ENCODE assay signal across 14 cellular contexts in genomic region chr3:149332781-149333517, GRCh38. TPM values are rescaled to one million over a fixed set of nuclear protein-coding genes. Genes with fewer than 3 reads are reported as not detected.
A peak's percentile ranks its signal among the peaks of the same experiment; 100 is the strongest.
DNase-seq lines count a peak whose midpoint lies in the region; FAIRE-seq and TF ChIP-seq lines count a peak whose summit lies in the region.
"Had no signal": no experiment of that assay in that cellular context is flagged by ENCODE, and none has a peak within 500 bp of the region (broad histone marks: within the 10 kb centered on the region; RNA-seq: fewer than 3 reads in every experiment).

No MANE protein-coding gene starts in this region.

- POLR2A ChIA-PET in H1 (lab: Charles Lee; ENCODE audit: partially characterized antibody) = interaction anchor here (0.9 kb wide), 1 partner anchor 11 kb away, joined by 5 read pairs; no protein-coding TSS in a partner anchor

- H2BK15ac ChIP-seq in H1 (ENCODE audit: low read length) = no peak overlapping the region

- no peaks in the 10 kb centered on the region for H3K27me3 Mint-ChIP-seq in nephron (ENCODE audit: low read depth)

- peak overlapping the region in 1 of 3 experiments; percentile 3 for H3K4me3 Mint-ChIP-seq in nephron
- H3K4me3 Mint-ChIP-seq: activated CD8-positive, alpha-beta T cell treated with anti-CD3 and anti-CD28 coated beads, Interleukin-2, amount 10 ng/mL, durations not matched to agents 7 days and 5 days had no signal

- TF ChIP-seq RAD21 in H1 (IDR thresholded peaks at IDR 0.05 in 1 of 2, conservative IDR thresholded peaks at IDR 0.05 in 1 of 2; ENCODE audit: low read depth in 2 of 2, low read length in 2 of 2) = no peak

- H3K79me2 ChIP-seq in H1 (ENCODE audit: control insufficient read depth in 1 of 2, insufficient read depth in 2 of 2, low read length in 2 of 2) = no peaks in the 10 kb centered on the region

- DNase-seq in H1 (ENCODE audit: low read depth in 1 of 2, low spot score in 2 of 2) (no peak), ascending aorta (ENCODE audit: low spot score in 2 of 2) (no peak), ovary (no peak), OCI-M1 (lab: John Stamatoyannopoulos, UW) (no peak)
- no peak for DNase-seq in NK-92 treated with Interleukin-12 subunit alpha and Interleukin-12 subunit beta, amount 100 ng/mL, for 24 hours (lab: John Stamatoyannopoulos, UW)
- DNase-seq: activated CD8-positive, alpha-beta T cell treated with anti-CD3 and anti-CD28 coated beads, Interleukin-2, amount 10 ng/mL, durations not matched to agents 7 days and 5 days; activated gamma-delta T cell treated with Interleukin-2 at 50 U/mL for 16 hours; central memory CD4-positive, alpha-beta T cell; EL; NCI-H1092; NCI-H345 had no signal

- H3K56ac ChIP-seq in H1 (replicated peaks; ENCODE audit: insufficient read length, low read depth, low read length) = no peak overlapping the region

- H3K27ac ChIP-seq in HUES64 (ENCODE audit: low read depth, low read length) (peak overlapping the region; percentile 59), H1 (ENCODE audit: low read depth, low read length) (no peak overlapping the region), ascending aorta (peak overlapping the region in 1 of 2 donors; percentile 16), ovary (no peak overlapping the region)

- peak overlapping the region; percentile 45 for H2BK120ac ChIP-seq in H1 (replicated peaks; ENCODE audit: low read depth, low read length)

- no peaks in the 10 kb centered on the region for H3K9me3 Mint-ChIP-seq in nephron

- peak overlapping the region; percentile 48 to 61 for H3K4me2 ChIP-seq in H1 (ENCODE audit: insufficient read depth in 1 of 2, low read depth in 2 of 2, low read length in 2 of 2)

- H3K36me3 ChIP-seq in HUES64 (ENCODE audit: insufficient read depth, low read length) (no peaks in the 10 kb centered on the region), H1 (ENCODE audit: control insufficient read depth in 2 of 4, insufficient read depth in 4 of 4, low read length in 3 of 4) (no peaks in the 10 kb centered on the region), ascending aorta (no peaks in the 10 kb centered on the region), ovary (no peaks in the 10 kb centered on the region)

- no peak overlapping the region for H2AK5ac ChIP-seq in H1 (ENCODE audit: low read depth, low read length)

- H3K9me3 ChIP-seq in HUES64 (ENCODE audit: insufficient read depth, low read depth, low read length) = no peaks in the 10 kb centered on the region
- no peaks in the 10 kb centered on the region for H3K9me3 ChIP-seq in H1 (ENCODE audit: insufficient read depth in 2 of 2, low read depth in 1 of 2, low read length in 1 of 2)
- H3K9me3 ChIP-seq in ascending aorta = no peaks in the 10 kb centered on the region
- no peaks in the 10 kb centered on the region for H3K9me3 ChIP-seq in ovary

- 66% methylated on average over 6 of the region's 6 CpGs for WGBS in HUES64
- 48% methylated on average over 6 of the region's 6 CpGs; no CpG with 5 or more reads in 1 of the 2 experiments for WGBS in H1 (ENCODE audit: extremely low coverage in 1 of 2, insufficient coverage in 1 of 2, insufficient read length in 1 of 2, insufficient replicate concordance in 2 of 2, low coverage in 1 of 2, low lambda C conversion rate in 2 of 2, missing lambda C conversion rate in 1 of 2), 2 experiments
- 73 to 76% (median 76%) methylated on average over 6 of the region's 6 CpGs for WGBS in ovary, 3 donors

- no peak overlapping the region for H2BK20ac ChIP-seq in H1 (ENCODE audit: low read length)

- H3K18ac ChIP-seq in H1 (ENCODE audit: extremely low read depth, low read length) = no peak overlapping the region

- H3K4ac ChIP-seq in H1 (replicated peaks; ENCODE audit: insufficient read length, low read depth, low read length) = no peak overlapping the region

- H3K4me1 ChIP-seq in HUES64 (ENCODE audit: insufficient read depth, low read length) = peaks cover 21% of the 10 kb centered on the region
- peaks cover 0 to 9% (median 3%) of the 10 kb centered on the region in 4 experiments; a peak in 4 of 7 replicates for H3K4me1 ChIP-seq in H1 (replicated peaks in 1 of 4; ENCODE audit: control insufficient read depth in 3 of 4, insufficient read depth in 4 of 4, low read length in 3 of 4)
- H3K4me1 ChIP-seq in ascending aorta = peaks cover 0 to 3% of the 10 kb centered on the region in 2 donors
- peaks cover 6% of the 10 kb centered on the region for H3K4me1 ChIP-seq in ovary (ENCODE audit: insufficient read depth)

- H3K14ac ChIP-seq in H1 (ENCODE audit: insufficient read length) = no peak overlapping the region

- H2BK12ac ChIP-seq in H1 (ENCODE audit: low read depth, low read length) = no peak overlapping the region

- no peaks in the 10 kb centered on the region for H4K20me1 ChIP-seq in H1 (replicated peaks in 1 of 2; ENCODE audit: control insufficient read depth in 1 of 2, insufficient read depth in 2 of 2, low read length in 2 of 2)

- TF ChIP-seq CTCF in H1 (IDR thresholded peaks at IDR 0.05; ENCODE audit: control extremely low read depth in 1 of 3, insufficient read depth in 1 of 3, low read depth in 1 of 3, low read length in 3 of 3) (no peak), nephron (IDR thresholded peaks at IDR 0.05; ENCODE audit: unreplicated experiment in 3 of 3) (no peak), ascending aorta (IDR thresholded peaks at IDR 0.05) (no peak), ovary (IDR thresholded peaks at IDR 0.05) (no peak)

- no peaks in the 10 kb centered on the region for H3K27me3 ChIP-seq in HUES64 (ENCODE audit: insufficient read depth, low read length)
- no peaks in the 10 kb centered on the region for H3K27me3 ChIP-seq in H1 (replicated peaks in 1 of 4; ENCODE audit: control insufficient read depth in 3 of 4, extremely low read depth in 1 of 4, insufficient read depth in 3 of 4, low read length in 3 of 4)
- no peaks in the 10 kb centered on the region for H3K27me3 ChIP-seq in ascending aorta
- no peaks in the 10 kb centered on the region for H3K27me3 ChIP-seq in ovary

- peak overlapping the region; percentile 6 for H4K5ac ChIP-seq in H1 (ENCODE audit: insufficient read length, low read depth, low read length)

- intact Hi-C loops in ascending aorta (cut with DNase I) (loop anchor here (10.0 kb wide), 1 partner anchor 378 kb away; no protein-coding TSS in a partner anchor), ovary (cut with DNase I) (no loop called here)

- H3K23ac ChIP-seq in H1 (ENCODE audit: insufficient read length) = no peak overlapping the region

- H4K8ac ChIP-seq in H1 (ENCODE audit: extremely low read depth, insufficient read depth, low read length) = no peak overlapping the region

- TF ChIP-seq POLR2A in H1 (IDR thresholded peaks at IDR 0.05; ENCODE audit: control extremely low read depth in 1 of 2, low read depth in 2 of 2, low read length in 2 of 2) (no peak), ovary (IDR thresholded peaks at IDR 0.05) (no peak)

- TF ChIP-seq EP300 in H1 (IDR thresholded peaks at IDR 0.05; ENCODE audit: borderline replicate concordance in 1 of 2, low read depth in 2 of 2, low read length in 2 of 2) (no peak), ovary (IDR thresholded peaks at IDR 0.05) (no peak)

- no peak overlapping the region for H2BK5ac ChIP-seq in H1 (ENCODE audit: low read depth, low read length)

- H4K91ac ChIP-seq in H1 (replicated peaks; ENCODE audit: insufficient read length, low read length) = peak overlapping the region; percentile 18

- peak overlapping the region; percentile 91 for H2AFZ ChIP-seq in H1 (ENCODE audit: low read length)

- peak overlapping the region; percentile 35; the same call in 1 of the 2 replicates for H3K9ac ChIP-seq in HUES64 (ENCODE audit: low read depth, low read length)
- no peak overlapping the region; a peak in 1 of 7 replicates for H3K9ac ChIP-seq in H1 (replicated peaks in 1 of 4; ENCODE audit: extremely low read depth in 1 of 4, low read depth in 3 of 4, low read length in 3 of 4)

- H3K36me3 Mint-ChIP-seq in nephron (ENCODE audit: low read depth) = no peaks in the 10 kb centered on the region

- H3K79me1 ChIP-seq in H1 (ENCODE audit: low read depth, low read length) = no peaks in the 10 kb centered on the region

- H3K4me3 ChIP-seq in HUES64 (ENCODE audit: low read length) (peak overlapping the region; percentile 24), H1 (ENCODE audit: extremely low read depth in 1 of 4, insufficient read depth in 2 of 4, low read depth in 3 of 4, low read length in 4 of 4) (peak overlapping the region in 1 of 4 experiments; percentile 48; a peak in 2 of 8 replicates), ascending aorta (no peak overlapping the region), ovary (no peak overlapping the region)

- H3K4me1 Mint-ChIP-seq in nephron = peaks cover 12% of the 10 kb centered on the region

- CTCF ChIA-PET in H1 (lab: Charles Lee; ENCODE audit: partially characterized antibody) = interaction anchor here (0.5 to 3.9 kb wide), 18 partner anchors 11 to 426 kb away, joined by 3 to 19 read pairs (median 5); no protein-coding TSS in a partner anchor

- FAIRE-seq in A204.1 (lab: Jason Lieb, UNC) (peak; percentile 99), H1 (lab: Jason Lieb, UNC) (no peak)

- no peaks in the 10 kb centered on the region for H3K23me2 ChIP-seq in H1 (ENCODE audit: low read depth, low read length)

- H3K27ac Mint-ChIP-seq in nephron = peak overlapping the region; percentile 5 to 55 (median 8)
- H3K27ac Mint-ChIP-seq: activated CD8-positive, alpha-beta T cell treated with anti-CD3 and anti-CD28 coated beads, Interleukin-2, amount 10 ng/mL, durations not matched to agents 7 days and 5 days had no signal

RNA-seq across cellular contexts. Expression of gene TM4SF18, which starts 0.5 kb away (rescaled TPM):
- 3.4 TPM for polyA plus RNA-seq in HUES64 (2013, experiment 1 of 2)
- 3.4 TPM for polyA plus RNA-seq in HUES64 (2013, experiment 2 of 2)
- 2.9 and 3.3 TPM in 2 replicates for total RNA-seq in H1 (2021; fragmentation: NEBNext Ultra II Directional; extraction: Animal tissue kit (Norgen Biotek cat#: 25700))
- polyA plus RNA-seq in H1 (2011; rRNA removed) (4.5 and 13.6 TPM in 2 replicates), ovary (10 to 100 TPM in 1 of 2 donors, 1 to 10 TPM in 1; 7.0 to 16.3 TPM)
- 5.3 TPM for polyA plus RNA-seq in H1 (2011; cell fraction: cytosol; rRNA removed)
- 2.4 TPM for polyA plus RNA-seq in H1 (2011; cell fraction: nucleus; rRNA removed)
- polyA plus RNA-seq in H1 (2012, experiment 1 of 2) = 7.0 to 14.7 TPM (median 8.8 TPM) in 4 replicates
- polyA plus RNA-seq in H1 (2012, experiment 2 of 2) = 2.8 TPM
- polyA plus RNA-seq in H1 (2013, experiment 1 of 2) = 13.5 TPM
- polyA plus RNA-seq in H1 (2013, experiment 2 of 2) = 15.9 TPM
- polyA minus RNA-seq in H1 (2011; rRNA and poly(A)+ RNA removed) = 5.3 and 17.2 TPM in 2 replicates
- polyA minus RNA-seq in H1 (2011; cell fraction: cytosol; rRNA and poly(A)+ RNA removed) = not detected
- 5.9 TPM for polyA minus RNA-seq in H1 (2011; cell fraction: nucleus; rRNA and poly(A)+ RNA removed)
- total RNA-seq in ascending aorta (6.2 TPM), ovary (1 to 10 TPM; 2.4 to 7.3 (median 4.7) TPM)
- total RNA-seq: activated CD8-positive, alpha-beta T cell treated with anti-CD3 and anti-CD28 coated beads, Interleukin-2, amount 10 ng/mL, durations not matched to agents 7 days and 5 days had no signal

RNA-seq across cellular contexts. Expression of gene TM4SF1, which starts 44.5 kb away (rescaled TPM):
- 0.95 TPM for polyA plus RNA-seq in HUES64 (2013, experiment 1 of 2)
- 0.63 TPM for polyA plus RNA-seq in HUES64 (2013, experiment 2 of 2)
- total RNA-seq in H1 (2021; fragmentation: NEBNext Ultra II Directional; extraction: Animal tissue kit (Norgen Biotek cat#: 25700)) = 0.26 and 1.5 TPM in 2 replicates
- polyA plus RNA-seq in H1 (2011; rRNA removed) = 0.85 and 1.3 TPM in 2 replicates
- polyA plus RNA-seq in H1 (2011; cell fraction: cytosol; rRNA removed) = 1.0 TPM
- 0.73 TPM for polyA plus RNA-seq in H1 (2011; cell fraction: nucleus; rRNA removed)
- polyA plus RNA-seq in H1 (2012, experiment 1 of 2) = 0.64 to 1.1 TPM (median 0.72 TPM) in 4 replicates
- polyA plus RNA-seq in H1 (2012, experiment 2 of 2) = 0.30 TPM
- 0.75 TPM for polyA plus RNA-seq in H1 (2013, experiment 1 of 2)
- polyA plus RNA-seq in H1 (2013, experiment 2 of 2) = 0.81 TPM
- 0.47 and 0.88 TPM in 2 replicates for polyA minus RNA-seq in H1 (2011; rRNA and poly(A)+ RNA removed)
- polyA minus RNA-seq in H1 (2011; cell fraction: cytosol; rRNA and poly(A)+ RNA removed) = 5.7 TPM
- polyA minus RNA-seq in H1 (2011; cell fraction: nucleus; rRNA and poly(A)+ RNA removed) = 4.7 TPM
- total RNA-seq in ascending aorta = 487 TPM
- total RNA-seq in ovary = 100 to 1,000 TPM in 1 of 7 donors, 10 to 100 TPM in 6; 35.6 to 207 (median 54.9) TPM
- polyA plus RNA-seq in ovary = 100 to 1,000 TPM; 103 to 184 TPM
- total RNA-seq: activated CD8-positive, alpha-beta T cell treated with anti-CD3 and anti-CD28 coated beads, Interleukin-2, amount 10 ng/mL, durations not matched to agents 7 days and 5 days had no signal

Comparison
In these comparisons a context has a peak if more than half of its experiments do, and no peak if none do; other contexts are left out.
1. RNA of gene TM4SF1, which starts 44.5 kb away (total RNA-seq): 487 TPM in ascending aorta (single experiment) and 35.6 to 207 TPM in ovary; 0.26 to 1.5 TPM in H1; every median in the first group is over 10 times any median in the second.